In the genomic region with DNA sequence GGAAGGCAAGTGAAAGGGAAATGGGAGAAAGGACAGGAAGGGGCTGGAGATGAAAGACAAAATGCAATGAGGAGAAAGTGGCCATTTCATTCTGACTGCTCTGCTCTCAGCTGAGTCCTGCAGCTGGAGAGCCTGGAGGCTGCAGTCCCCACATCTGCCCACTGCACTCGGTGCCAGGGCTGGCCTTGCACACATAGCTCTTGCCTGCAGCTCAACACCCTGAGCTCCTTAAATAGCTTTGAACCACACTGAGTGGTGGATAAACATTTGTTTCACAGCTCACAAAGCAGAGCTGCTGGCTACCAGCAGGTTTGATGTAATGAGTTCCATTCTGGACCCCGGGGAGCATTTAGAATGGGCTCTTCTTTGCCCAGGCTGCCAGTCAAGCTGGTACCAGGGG, we compare ENCODE assay signal across 16 cellular contexts.
DNase-seq lines count a peak whose midpoint lies in the region; ATAC-seq, FAIRE-seq and TF ChIP-seq lines count a peak whose summit lies in the region.
"Had no signal": no experiment of that assay in that cellular context is flagged by ENCODE, and none has a peak within 500 bp of the region (broad histone marks: within the 10 kb centered on the region; RNA-seq: fewer than 3 reads in every experiment).

No MANE protein-coding gene starts in this region.

- peaks cover 11% of the 10 kb centered on the region for H3K27me3 Mint-ChIP-seq in astrocyte (ENCODE audit: low read depth, unreplicated experiment)

- H3K4me1 ChIP-seq in astrocyte (ENCODE audit: insufficient read depth, low read length): peaks cover 16% of the 10 kb centered on the region
- H3K4me1 ChIP-seq in muscle layer of colon (ENCODE audit: insufficient read depth, low read length): peaks cover 26% of the 10 kb centered on the region

- no peak overlapping the region for H3K27ac Mint-ChIP-seq in astrocyte (ENCODE audit: unreplicated experiment)
- H3K27ac Mint-ChIP-seq: activated CD4-positive, alpha-beta memory T cell treated with anti-CD3 and anti-CD28 coated beads for 36 hours; CD8-positive, alpha-beta memory T cell; H9 had no signal

- no peaks in the 10 kb centered on the region for H3K36me3 ChIP-seq in astrocyte (ENCODE audit: insufficient read depth, low read length)
- H3K36me3 ChIP-seq in muscle layer of colon (ENCODE audit: insufficient read depth, low read length): no peaks in the 10 kb centered on the region

- FAIRE-seq in astrocyte (lab: Jason Lieb, UNC): no peak
- FAIRE-seq: frontal cortex had no signal

- H3K4me1 Mint-ChIP-seq in astrocyte (ENCODE audit: low read depth, unreplicated experiment): peaks cover 24% of the 10 kb centered on the region
- H3K4me1 Mint-ChIP-seq: CD8-positive, alpha-beta memory T cell had no signal

- H3K4me3 Mint-ChIP-seq in astrocyte (ENCODE audit: unreplicated experiment): no peak overlapping the region
- H3K4me3 Mint-ChIP-seq: activated CD4-positive, alpha-beta memory T cell treated with anti-CD3 and anti-CD28 coated beads for 36 hours; CD8-positive, alpha-beta memory T cell; H9 had no signal

- peaks cover 4% of the 10 kb centered on the region for H3K9me3 Mint-ChIP-seq in astrocyte (ENCODE audit: unreplicated experiment)
- H3K9me3 Mint-ChIP-seq: activated CD4-positive, alpha-beta memory T cell treated with anti-CD3 and anti-CD28 coated beads for 36 hours; H9 had no signal

- H2AFZ ChIP-seq in astrocyte (ENCODE audit: low read depth, low read length): no peak overlapping the region

- CTCF ChIA-PET in HEK293T (lab: Yijun Ruan, JAX): interaction anchor here (1.1 kb wide), 1 partner anchor 249 kb away, joined by 3 read pairs; no protein-coding TSS in a partner anchor

- H3K9me3 ChIP-seq in astrocyte (ENCODE audit: insufficient read depth, low read depth, low read length) (no peaks in the 10 kb centered on the region), muscle layer of colon (ENCODE audit: low read length) (no peaks in the 10 kb centered on the region)

- no peaks in the 10 kb centered on the region for H4K20me1 ChIP-seq in astrocyte (ENCODE audit: insufficient read depth, low read length)

- no peak for TF ChIP-seq CTCF in astrocyte (IDR thresholded peaks at IDR 0.05; ENCODE audit: insufficient read depth, low read depth, low read length)

- H3K4me3 ChIP-seq in astrocyte (ENCODE audit: insufficient read depth, low read depth, low read length) (no peak overlapping the region), muscle layer of colon (ENCODE audit: low read depth in 1 of 2, low read length in 2 of 2) (no peak overlapping the region)

- DNase-seq in NCI-H1092 (lab: John Stamatoyannopoulos, UW): peak; percentile 82
- no peak for DNase-seq in astrocyte (ENCODE audit: low read depth)
- no peak for DNase-seq in HEK293T (ENCODE audit: extremely low spot score)
- no peak for DNase-seq in AG20443 (ENCODE audit: low spot score)
- DNase-seq in activated CD4-positive, CD25-positive, alpha-beta regulatory T cell (lab: John Stamatoyannopoulos, UW): no peak
- DNase-seq: activated CD4-positive, alpha-beta memory T cell treated with anti-CD3 and anti-CD28 coated beads for 36 hours; activated effector memory CD4-positive, alpha-beta T cell treated with anti-CD3 and anti-CD28 coated beads, Interleukin-2, amount 50 U/mL, for 16 hours; CD8-positive, alpha-beta memory T cell; H9; NCI-H187 treated with DMSO at 0.1 percent for 48 hours; OCI-M1; trophoblast cell had no signal

- POLR2A ChIA-PET in HEK293T (lab: Yijun Ruan, JAX): no interaction called here

- peak overlapping the region; percentile 54 for H3K4me2 ChIP-seq in astrocyte (ENCODE audit: low read length)

- ATAC-seq in GM18861 (IDR thresholded peaks at IDR 0.05; ENCODE audit: unreplicated experiment): peak; percentile 21
- no peak for ATAC-seq in HG03442 (IDR thresholded peaks at IDR 0.05; ENCODE audit: unreplicated experiment)

- peaks cover 5% of the 10 kb centered on the region for H3K36me3 Mint-ChIP-seq in astrocyte (ENCODE audit: low read depth, unreplicated experiment)
- H3K36me3 Mint-ChIP-seq: activated CD4-positive, alpha-beta memory T cell treated with anti-CD3 and anti-CD28 coated beads for 36 hours; CD8-positive, alpha-beta memory T cell had no signal

- H3K9ac ChIP-seq in astrocyte (ENCODE audit: low read length) (no peak overlapping the region), muscle layer of colon (ENCODE audit: low read length) (no peak overlapping the region)

- no peaks in the 10 kb centered on the region for H3K27me3 ChIP-seq in astrocyte (ENCODE audit: insufficient read depth, low read length)
- no peaks in the 10 kb centered on the region for H3K27me3 ChIP-seq in muscle layer of colon (ENCODE audit: control insufficient read depth in 1 of 2, insufficient read depth in 2 of 2, low read length in 2 of 2)

- H3K27ac ChIP-seq in astrocyte (ENCODE audit: low read depth, low read length) (no peak overlapping the region), muscle layer of colon (ENCODE audit: low read depth, low read length) (peak overlapping the region; percentile 27)

- no peaks in the 10 kb centered on the region for H3K79me2 ChIP-seq in astrocyte (ENCODE audit: insufficient read depth, low read length)

TF ChIP-seq in HEK293T, 16 proteins besides CTCF, POLR2A, EP300 and RAD21:
- TF ChIP-seq BHLHE40 (IDR thresholded peaks at IDR 0.05; ENCODE audit: borderline replicate concordance) (no peak), TARDBP (IDR thresholded peaks at IDR 0.05) (no peak)
- TF ChIP-seq, protein P1, sequence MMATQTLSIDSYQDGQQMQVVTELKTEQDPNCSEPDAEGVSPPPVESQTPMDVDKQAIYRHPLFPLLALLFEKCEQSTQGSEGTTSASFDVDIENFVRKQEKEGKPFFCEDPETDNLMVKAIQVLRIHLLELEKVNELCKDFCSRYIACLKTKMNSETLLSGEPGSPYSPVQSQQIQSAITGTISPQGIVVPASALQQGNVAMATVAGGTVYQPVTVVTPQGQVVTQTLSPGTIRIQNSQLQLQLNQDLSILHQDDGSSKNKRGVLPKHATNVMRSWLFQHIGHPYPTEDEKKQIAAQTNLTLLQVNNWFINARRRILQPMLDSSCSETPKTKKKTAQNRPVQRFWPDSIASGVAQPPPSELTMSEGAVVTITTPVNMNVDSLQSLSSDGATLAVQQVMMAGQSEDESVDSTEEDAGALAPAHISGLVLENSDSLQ (IDR thresholded peaks at IDR 0.05): no peak
